In genomic region chr22:46533434-46533833, GRCh38 we compare ENCODE assay signal across 15 cellular contexts. TPM values are rescaled to one million over a fixed set of nuclear protein-coding genes. Genes with fewer than 3 reads are reported as not detected.
DNase-seq lines count a peak whose midpoint lies in the region; ATAC-seq, FAIRE-seq and TF ChIP-seq lines count a peak whose summit lies in the region.
"Had no signal": no experiment of that assay in that cellular context is flagged by ENCODE, and none has a peak within 500 bp of the region (broad histone marks: within the 10 kb centered on the region; RNA-seq: fewer than 3 reads in every experiment).

No MANE protein-coding gene starts in this region.

- peaks cover 37% of the 10 kb centered on the region for H3K9me3 Mint-ChIP-seq in neural progenitor cell
- H3K9me3 Mint-ChIP-seq: natural killer cell had no signal

- no peak overlapping the region for H3K27ac ChIP-seq in BLaER1 treated with 17β-estradiol and CSF1 and Interleukin-3, amounts not matched to agents 10 nM and 100 nM
- H3K27ac ChIP-seq in epithelial cell of prostate: peak overlapping the region; percentile 58
- no peak overlapping the region for H3K27ac ChIP-seq in neural progenitor cell
- H3K27ac ChIP-seq in caudate nucleus (ENCODE audit: low read depth, low read length): no peak overlapping the region
- H3K27ac ChIP-seq: KMS-11 had no signal

- peak; percentile 44 for FAIRE-seq in RCC 7860 (lab: Jason Lieb, UNC)
- FAIRE-seq: endometrium had no signal

- peaks cover 16% of the 10 kb centered on the region for H3K27me3 Mint-ChIP-seq in neural progenitor cell (ENCODE audit: insufficient read depth, low read depth)

- DNase-seq in RCC 7860 (ENCODE audit: low spot score) (peak; percentile 79), epithelial cell of prostate (ENCODE audit: low read depth, low spot score) (no peak), neural progenitor cell (ENCODE audit: low spot score) (no peak), caudate nucleus (lab: John Stamatoyannopoulos, UW) (no peak), MG63 (no peak)
- DNase-seq in stimulated activated CD4-positive, alpha-beta T cell treated with anti-CD3 and anti-CD28 coated beads, Interleukin-4, amount 100 ng/mL, for 1 hour: no peak
- DNase-seq: activated CD4-positive, alpha-beta T cell treated with anti-CD3 and anti-CD28 coated beads for 36 hours; activated effector memory CD4-positive, alpha-beta T cell treated with Interleukin-2 at 50 U/mL for 16 hours; amniotic stem cell; natural killer cell; stimulated activated naive CD4-positive, alpha-beta T cell treated with Interleukin-2 at 50 U/mL for 16 hours had no signal

- peaks cover 27% of the 10 kb centered on the region for H3K4me1 Mint-ChIP-seq in neural progenitor cell

- peaks cover 50% of the 10 kb centered on the region for H3K36me3 Mint-ChIP-seq in neural progenitor cell
- H3K36me3 Mint-ChIP-seq: natural killer cell had no signal

- H3K27me3 ChIP-seq in BLaER1 treated with 17β-estradiol and CSF1 and Interleukin-3, amounts not matched to agents 10 nM and 100 nM: peaks cover 31 to 43% (median 37%) of the 10 kb centered on the region in 11 experiments
- peaks cover 26% of the 10 kb centered on the region for H3K27me3 ChIP-seq in neural progenitor cell
- H3K27me3 ChIP-seq in MG63: peaks cover 4% of the 10 kb centered on the region; the same call in 1 of the 2 replicates

- peak overlapping the region in 9 of 11 experiments; percentile 8 to 59 (median 44); a peak in 14 of 22 replicates for H3K4me2 ChIP-seq in BLaER1 treated with 17β-estradiol and CSF1 and Interleukin-3, amounts not matched to agents 10 nM and 100 nM
- peak overlapping the region; percentile 70 for H3K4me2 ChIP-seq in neural progenitor cell
- H3K4me2 ChIP-seq: KMS-11 had no signal

- peaks cover 0 to 27% (median 11%) of the 10 kb centered on the region in 11 experiments; a peak in 11 of 22 replicates for H3K36me3 ChIP-seq in BLaER1 treated with 17β-estradiol and CSF1 and Interleukin-3, amounts not matched to agents 10 nM and 100 nM
- H3K36me3 ChIP-seq in neural progenitor cell: peaks cover 7% of the 10 kb centered on the region
- H3K36me3 ChIP-seq in MG63: no peaks in the 10 kb centered on the region

- no peak overlapping the region for H3K4me3 ChIP-seq in BLaER1 treated with 17β-estradiol and CSF1 and Interleukin-3, amounts not matched to agents 10 nM and 100 nM
- H3K4me3 ChIP-seq in neural progenitor cell (peak overlapping the region; percentile 11), MG63 (no peak overlapping the region)

- H3K79me2 ChIP-seq in neural progenitor cell (ENCODE audit: low read depth): peaks cover 66% of the 10 kb centered on the region

- H3K4me3 Mint-ChIP-seq in neural progenitor cell: peak overlapping the region; percentile 78
- H3K4me3 Mint-ChIP-seq: activated CD4-positive, alpha-beta T cell treated with anti-CD3 and anti-CD28 coated beads for 36 hours had no signal

- ATAC-seq in GM21367 (IDR thresholded peaks at IDR 0.05; ENCODE audit: unreplicated experiment): no peak
- ATAC-seq: activated CD4-positive, alpha-beta T cell treated with anti-CD3 and anti-CD28 coated beads for 36 hours; natural killer cell had no signal

- H3K9ac ChIP-seq in BLaER1 treated with 17β-estradiol and CSF1 and Interleukin-3, amounts not matched to agents 10 nM and 100 nM: no peak overlapping the region; a peak in 1 of 22 replicates
- H3K9ac ChIP-seq in neural progenitor cell: no peak overlapping the region
- H3K9ac ChIP-seq: KMS-11 had no signal

- H3K9me3 ChIP-seq in BLaER1 treated with 17β-estradiol and CSF1 and Interleukin-3, amounts not matched to agents 10 nM and 100 nM (replicated peaks in 1 of 11): peaks cover 16 to 29% (median 26%) of the 10 kb centered on the region in 11 experiments
- H3K9me3 ChIP-seq in neural progenitor cell (ENCODE audit: low read depth) (no peaks in the 10 kb centered on the region), MG63 (no peaks in the 10 kb centered on the region)

- no peak for TF ChIP-seq CTCF in neural progenitor cell (IDR thresholded peaks at IDR 0.05)

- H3K27ac Mint-ChIP-seq in neural progenitor cell: no peak overlapping the region
- H3K27ac Mint-ChIP-seq: activated CD4-positive, alpha-beta T cell treated with anti-CD3 and anti-CD28 coated beads for 36 hours; natural killer cell had no signal

- peaks cover 0 to 21% (median 8%) of the 10 kb centered on the region in 11 experiments; a peak in 14 of 22 replicates for H4K20me1 ChIP-seq in BLaER1 treated with 17β-estradiol and CSF1 and Interleukin-3, amounts not matched to agents 10 nM and 100 nM
- peaks cover 38% of the 10 kb centered on the region for H4K20me1 ChIP-seq in neural progenitor cell (ENCODE audit: low read depth)

- H3K4me1 ChIP-seq in BLaER1 treated with 17β-estradiol and CSF1 and Interleukin-3, amounts not matched to agents 10 nM and 100 nM: peaks cover 14 to 37% (median 25%) of the 10 kb centered on the region in 10 experiments
- H3K4me1 ChIP-seq in neural progenitor cell: peaks cover 12% of the 10 kb centered on the region

- H2AFZ ChIP-seq in neural progenitor cell (replicated peaks): no peak overlapping the region

- peaks cover 15% of the 10 kb centered on the region for H3F3A ChIP-seq in neural progenitor cell (ENCODE audit: low read depth)

RNA-seq across cellular contexts. Expression of gene CELSR1, which starts 4.0 kb away (rescaled TPM):
- total RNA-seq in neural progenitor cell (ENCODE audit: low replicate concordance): 12.3 and 18.0 TPM in 2 replicates
- 0.30 and 0.59 TPM in 2 replicates for total RNA-seq in MG63 (2014; rRNA removed; shearing (Covaris generic); ENCODE audit: low replicate concordance)
